In the genomic region with DNA sequence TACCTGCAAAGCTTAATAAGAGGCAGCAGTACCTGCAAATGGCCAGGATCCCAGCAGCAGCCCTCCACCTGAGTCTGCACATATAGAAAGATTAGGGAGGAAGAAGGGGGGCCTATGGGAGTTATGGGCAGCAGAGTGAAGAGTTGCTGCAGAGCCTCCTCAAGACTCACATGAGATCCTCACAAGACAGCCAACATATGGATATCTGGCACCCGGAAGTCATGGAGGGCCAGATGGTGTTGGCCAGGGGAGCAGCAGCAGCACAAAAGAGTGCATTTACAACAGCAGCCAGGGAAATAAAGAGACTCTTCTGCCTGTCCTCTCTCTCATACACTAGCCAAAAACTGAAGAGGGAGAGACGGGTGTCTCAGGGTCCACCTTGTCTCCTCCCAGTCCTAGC, we compare ENCODE assay signal across 32 cellular contexts. TPM values are rescaled to one million over a fixed set of nuclear protein-coding genes. Genes with fewer than 3 reads are reported as not detected.
"Had no signal": no experiment of that assay in that cellular context is flagged by ENCODE, and none has a peak within 500 bp of the region (broad histone marks: within the 10 kb centered on the region; RNA-seq: fewer than 3 reads in every experiment).

No MANE protein-coding gene starts in this region.

- H3K4me1 Mint-ChIP-seq: activated CD4-positive, alpha-beta memory T cell treated with anti-CD3 and anti-CD28 coated beads, Interleukin-2, amount 10 ng/mL, durations not matched to agents 7 days and 5 days; activated CD4-positive, alpha-beta T cell treated with anti-CD3 and anti-CD28 coated beads, Interleukin-2, amount 10 ng/mL, durations not matched to agents 7 days and 5 days; activated T-helper 17 cell treated with anti-CD3 and anti-CD28 coated beads, Interleukin-2, amount 50 U/mL, for 72 hours; brain; central memory CD8-positive, alpha-beta T cell; T-helper 17 cell had no signal

- H3K27ac Mint-ChIP-seq: activated B cell treated with CpG ODN at 0.5 μM for 24 hours; activated CD4-positive, alpha-beta memory T cell treated with anti-CD3 and anti-CD28 coated beads, Interleukin-2, amount 10 ng/mL, durations not matched to agents 7 days and 5 days; activated CD4-positive, alpha-beta T cell treated with anti-CD3 and anti-CD28 coated beads, Interleukin-2, amount 10 ng/mL, durations not matched to agents 7 days and 5 days; activated naive CD4-positive, alpha-beta T cell treated with anti-CD3 and anti-CD28 coated beads for 36 hours; activated naive CD8-positive, alpha-beta T cell; activated T-helper 17 cell treated with anti-CD3 and anti-CD28 coated beads, Interleukin-2, amount 50 U/mL, for 72 hours; brain; T-helper 17 cell had no signal

- H3K9me3 ChIP-seq: MG63, SJSA1 had no signal

- H3K9me3 Mint-ChIP-seq: activated CD4-positive, alpha-beta memory T cell treated with anti-CD3 and anti-CD28 coated beads, Interleukin-2, amount 10 ng/mL, durations not matched to agents 7 days and 5 days; activated CD4-positive, alpha-beta T cell treated with anti-CD3 and anti-CD28 coated beads, Interleukin-2, amount 10 ng/mL, durations not matched to agents 7 days and 5 days; activated naive CD4-positive, alpha-beta T cell treated with anti-CD3 and anti-CD28 coated beads for 36 hours; activated T-helper 17 cell treated with anti-CD3 and anti-CD28 coated beads, Interleukin-2, amount 50 U/mL, for 72 hours; brain; central memory CD8-positive, alpha-beta T cell had no signal

- H3K27ac ChIP-seq: KMS-11, RWPE1, SJSA1 had no signal

- DNase-seq: activated B cell treated with CpG ODN at 0.5 μM for 24 hours; activated CD4-positive, alpha-beta memory T cell treated with anti-CD3 and anti-CD28 coated beads, Interleukin-2, amount 10 ng/mL, durations not matched to agents 7 days and 5 days; activated CD4-positive, alpha-beta T cell treated with anti-CD3 and anti-CD28 coated beads for 1 hour; activated CD4-positive, alpha-beta T cell treated with anti-CD3 and anti-CD28 coated beads, Interleukin-2, amount 10 ng/mL, durations not matched to agents 7 days and 5 days; activated gamma-delta T cell; activated naive CD4-positive, alpha-beta T cell treated with anti-CD3 and anti-CD28 coated beads for 36 hours; activated T-cell treated with anti-CD3 and anti-CD28 coated beads for 4 hours; activated T-cell treated with anti-CD3 and anti-CD28 coated beads, Interleukin-2, amount 50 U/mL, for 48 hours; amygdala; MG63; MV-4-11; NCI-H1105 treated with DMSO at 0.1 percent for 48 hours; NCI-H1436 treated with DMSO at 0.1 percent for 48 hours; NCI-H187; NCI-H2081; NCI-H2227 treated with DMSO at 0.1 percent for 48 hours; NK-92 treated with Interleukin-12 subunit alpha and Interleukin-12 subunit beta, amount 100 ng/mL, for 24 hours; OCI-M1; Right ventricle myocardium superior; T-helper 17 cell; T-helper 9 cell had no signal

- ATAC-seq: activated T-helper 17 cell treated with anti-CD3 and anti-CD28 coated beads, Interleukin-2, amount 50 U/mL, for 72 hours; Panc1; T-helper 17 cell had no signal

- H3K4me3 ChIP-seq: MG63, SJSA1 had no signal

- H3K36me3 Mint-ChIP-seq: activated naive CD8-positive, alpha-beta T cell; brain had no signal

- H3K4me3 Mint-ChIP-seq: activated B cell treated with CpG ODN at 0.5 μM for 24 hours; activated CD4-positive, alpha-beta memory T cell treated with anti-CD3 and anti-CD28 coated beads, Interleukin-2, amount 10 ng/mL, durations not matched to agents 7 days and 5 days; activated CD4-positive, alpha-beta T cell treated with anti-CD3 and anti-CD28 coated beads, Interleukin-2, amount 10 ng/mL, durations not matched to agents 7 days and 5 days; activated naive CD4-positive, alpha-beta T cell treated with anti-CD3 and anti-CD28 coated beads for 36 hours; activated naive CD8-positive, alpha-beta T cell; activated T-helper 17 cell treated with anti-CD3 and anti-CD28 coated beads, Interleukin-2, amount 50 U/mL, for 72 hours; brain; central memory CD8-positive, alpha-beta T cell had no signal

- H3K27me3 ChIP-seq: MG63, SJSA1 had no signal

- H3K36me3 ChIP-seq: MG63, SJSA1 had no signal

RNA-seq across cellular contexts. Expression of gene TAS2R40, which starts 4.0 kb away (rescaled TPM):
- total RNA-seq: activated B cell treated with CpG ODN at 0.5 μM for 24 hours; activated CD4-positive, alpha-beta memory T cell treated with anti-CD3 and anti-CD28 coated beads, Interleukin-2, amount 10 ng/mL, durations not matched to agents 7 days and 5 days; activated CD4-positive, alpha-beta T cell treated with anti-CD3 and anti-CD28 coated beads, Interleukin-2, amount 10 ng/mL, durations not matched to agents 7 days and 5 days; activated CD8-positive, alpha-beta memory T cell treated with anti-CD3 and anti-CD28 coated beads for 36 hours; activated naive CD4-positive, alpha-beta T cell treated with anti-CD3 and anti-CD28 coated beads for 36 hours; activated T-helper 17 cell treated with anti-CD3 and anti-CD28 coated beads, Interleukin-2, amount 50 U/mL, for 72 hours; astrocyte; NCI-H460; Right ventricle myocardium superior; SJSA1; T-helper 17 cell had no signal

RNA-seq across cellular contexts. Expression of gene TAS2R39, which starts 34.6 kb away (rescaled TPM):
- total RNA-seq: activated B cell treated with CpG ODN at 0.5 μM for 24 hours; activated CD4-positive, alpha-beta memory T cell treated with anti-CD3 and anti-CD28 coated beads, Interleukin-2, amount 10 ng/mL, durations not matched to agents 7 days and 5 days; activated CD4-positive, alpha-beta T cell treated with anti-CD3 and anti-CD28 coated beads, Interleukin-2, amount 10 ng/mL, durations not matched to agents 7 days and 5 days; activated CD8-positive, alpha-beta memory T cell treated with anti-CD3 and anti-CD28 coated beads for 36 hours; activated naive CD4-positive, alpha-beta T cell treated with anti-CD3 and anti-CD28 coated beads for 36 hours; activated T-helper 17 cell treated with anti-CD3 and anti-CD28 coated beads, Interleukin-2, amount 50 U/mL, for 72 hours; astrocyte; NCI-H460; Right ventricle myocardium superior; SJSA1; T-helper 17 cell had no signal
